ENCODE assay signal across 18 cellular contexts in genomic region chr7:47185839-47186238, GRCh38.
"Had no signal": no experiment of that assay in that cellular context is flagged by ENCODE, and none has a peak within 500 bp of the region (broad histone marks: within the 10 kb centered on the region; RNA-seq: fewer than 3 reads in every experiment).

No MANE protein-coding gene starts in this region.

- DNase-seq: activated CD8-positive, alpha-beta memory T cell treated with anti-CD3 and anti-CD28 coated beads for 24 hours; activated CD8-positive, alpha-beta memory T cell treated with anti-CD3 and anti-CD28 coated beads, Interleukin-2, amount 50 U/mL, for 4 hours; activated naive CD4-positive, alpha-beta T cell; activated naive CD8-positive, alpha-beta T cell treated with anti-CD3 and anti-CD28 coated beads for 36 hours; activated T-cell treated with anti-CD3 and anti-CD28 coated beads, Interleukin-2, amount 50 U/mL, for 4 hours; endodermal cell; immature natural killer cell; natural killer cell; retina; stimulated activated CD4-positive, alpha-beta T cell treated with anti-CD3 and anti-CD28 coated beads, Interleukin-4, amount 100 ng/mL, for 1 hour; stimulated activated naive CD4-positive, alpha-beta T cell treated with Interleukin-2 at 50 U/mL for 16 hours; T1000; thyroid gland had no signal

- H3K27me3 ChIP-seq: breast epithelium, spleen, thyroid gland had no signal

- ATAC-seq: activated T-cell treated with anti-CD3 and anti-CD28 coated beads, Interleukin-2, amount 50 U/mL, for 4 hours; left lobe of liver; natural killer cell; WTC11 had no signal

- H3K4me3 ChIP-seq: breast epithelium, coronary artery, spleen, thyroid gland had no signal

- H3K9me3 ChIP-seq: breast epithelium, spleen, thyroid gland had no signal

- H3K27ac ChIP-seq: breast epithelium, spleen, thyroid gland had no signal

- H3K36me3 ChIP-seq: breast epithelium, spleen, thyroid gland had no signal
